22 cellular contexts compared by ENCODE assay signal in genomic region chr11:13503393-13503792, GRCh38. TPM values are rescaled to one million over a fixed set of nuclear protein-coding genes. Genes with fewer than 3 reads are reported as not detected.
A peak's percentile ranks its signal among the peaks of the same experiment; 100 is the strongest.
DNase-seq lines count a peak whose midpoint lies in the region; ATAC-seq and TF ChIP-seq lines count a peak whose summit lies in the region.
"Had no signal": no experiment of that assay in that cellular context is flagged by ENCODE, and none has a peak within 500 bp of the region (broad histone marks: within the 10 kb centered on the region; RNA-seq: fewer than 3 reads in every experiment).

No MANE protein-coding gene starts in this region.

- DNase-seq in Caco-2, result peak; percentile 57 to 62
- peak; percentile 26 for DNase-seq in hepatocyte (ENCODE audit: low spot score)
- DNase-seq in transverse colon, result peak; percentile 22
- DNase-seq in stimulated activated CD4-positive, alpha-beta T cell treated with anti-CD3 and anti-CD28 coated beads, Interleukin-15, amount 100 ng/mL, for 24 hours, result no peak
- DNase-seq in mucosa of gallbladder (ENCODE audit: low spot score), result no peak
- DNase-seq: 8988T; ACHN; AML-193; BE2C; CD4-positive, alpha-beta T cell; CD8-positive, alpha-beta memory T cell; DMS153; DND-41; GM23248; H7; HCEC 1CT had no signal

- H4K20me1 ChIP-seq in hepatocyte (ENCODE audit: insufficient read depth, poor library complexity, severe bottlenecking), result no peaks in the 10 kb centered on the region
- H4K20me1 ChIP-seq: BLaER1 treated with 17β-estradiol and CSF1 and Interleukin-3, amounts not matched to agents 10 nM and 100 nM had no signal

- H3K27me3 ChIP-seq in Caco-2 (replicated peaks; ENCODE audit: control insufficient read depth, insufficient read depth, low read length) (no peaks in the 10 kb centered on the region), hepatocyte (no peaks in the 10 kb centered on the region), parathyroid adenoma (ENCODE audit: control insufficient read depth, insufficient read depth, low read length) (no peaks in the 10 kb centered on the region), transverse colon (no peaks in the 10 kb centered on the region)
- H3K27me3 ChIP-seq: BE2C; BLaER1 treated with 17β-estradiol and CSF1 and Interleukin-3, amounts not matched to agents 10 nM and 100 nM had no signal

- H3K27ac ChIP-seq in hepatocyte (no peak overlapping the region), parathyroid adenoma (peak overlapping the region; percentile 97), transverse colon (peak overlapping the region in 3 of 4 donors; percentile 25 to 36 (median 26))
- H3K27ac ChIP-seq: A549; BLaER1 treated with 17β-estradiol and CSF1 and Interleukin-3, amounts not matched to agents 10 nM and 100 nM; GM23248 had no signal

- POLR2A ChIA-PET in Caco-2 (lab: Charles Lee), result interaction anchor here (0.5 kb wide), 1 partner anchor 41 kb away, joined by 3 read pairs; the partner anchor contains the start of gene BTBD10

- H3K36me3 ChIP-seq in Caco-2 (ENCODE audit: control insufficient read depth, insufficient read depth, low read length) (no peaks in the 10 kb centered on the region), hepatocyte (replicated peaks; ENCODE audit: insufficient read depth, low read depth) (no peaks in the 10 kb centered on the region), parathyroid adenoma (ENCODE audit: control insufficient read depth, insufficient read depth, low read length) (no peaks in the 10 kb centered on the region), transverse colon (no peaks in the 10 kb centered on the region)
- H3K36me3 ChIP-seq: BE2C; BLaER1 treated with 17β-estradiol and CSF1 and Interleukin-3, amounts not matched to agents 10 nM and 100 nM had no signal

- TF ChIP-seq EP300 in transverse colon (IDR thresholded peaks at IDR 0.05; ENCODE audit: low read depth), result no peak

- no peak overlapping the region for H2AFZ ChIP-seq in hepatocyte
- H2AFZ ChIP-seq in parathyroid adenoma, result no peak overlapping the region
- H2AFZ ChIP-seq: GM23248 had no signal

- BruUV-seq in Caco-2 (replicated peaks; lab: Mats Ljungman, UMichigan), result no TSS peak

- in situ Hi-C loops in transverse colon (cut with MboI; ENCODE audit: low pct_ligation_motif_present in 1 of 4, low pct_unique_long_range_greater_than_20kb in 1 of 4, low sequenced_read_pairs in 3 of 4), result no loop called here

- no peak overlapping the region for H3K4me3 Mint-ChIP-seq in Caco-2 (ENCODE audit: unreplicated experiment)
- H3K4me3 Mint-ChIP-seq: CD14-positive monocyte; CD4-positive, alpha-beta T cell; CD8-positive, alpha-beta memory T cell had no signal

- TF ChIP-seq POLR2A in transverse colon (IDR thresholded peaks at IDR 0.05), result no peak

- no peaks in the 10 kb centered on the region for H3K27me3 Mint-ChIP-seq in Caco-2 (ENCODE audit: insufficient read depth, unreplicated experiment)

- WGBS in hepatocyte (ENCODE audit: low lambda C conversion rate, missing lambda C conversion rate), result 63% methylated on average over 1 of the region's 1 CpG
- WGBS in transverse colon (ENCODE audit: low coverage in 1 of 2), 2 donors, result 68% methylated on average over 1 of the region's 1 CpG; no CpG with 5 or more reads in 1 of the 2 donors

- no peak overlapping the region for H3K27ac Mint-ChIP-seq in Caco-2 (ENCODE audit: unreplicated experiment)
- H3K27ac Mint-ChIP-seq: CD14-positive monocyte; CD4-positive, alpha-beta T cell; CD8-positive, alpha-beta memory T cell had no signal

- TF ChIP-seq CTCF in Caco-2 (IDR thresholded peaks at IDR 0.05; ENCODE audit: insufficient read depth in 1 of 2, low read depth in 1 of 2, low read length in 1 of 2, severe bottlenecking in 1 of 2, unreplicated experiment in 1 of 2) (no peak), hepatocyte (IDR thresholded peaks at IDR 0.05; ENCODE audit: poor library complexity) (no peak), parathyroid adenoma (IDR thresholded peaks at IDR 0.05) (no peak), transverse colon (IDR thresholded peaks at IDR 0.05) (no peak)

- no peaks in the 10 kb centered on the region for H3K9me2 ChIP-seq in hepatocyte (replicated peaks; ENCODE audit: insufficient read depth)

- H3K4me1 ChIP-seq in Caco-2 (no peaks in the 10 kb centered on the region), hepatocyte (ENCODE audit: insufficient read depth) (no peaks in the 10 kb centered on the region), parathyroid adenoma (peaks cover 30% of the 10 kb centered on the region), transverse colon (peaks cover 0 to 13% (median 5%) of the 10 kb centered on the region in 4 donors)
- H3K4me1 ChIP-seq: A549; BE2C; BLaER1 treated with 17β-estradiol and CSF1 and Interleukin-3, amounts not matched to agents 10 nM and 100 nM had no signal

- H3K79me2 ChIP-seq in hepatocyte (no peaks in the 10 kb centered on the region), parathyroid adenoma (peaks cover 2% of the 10 kb centered on the region)

- CTCF ChIA-PET in Caco-2 (lab: Charles Lee), result interaction anchor here (1.2 kb wide), 1 partner anchor 16 kb away, joined by 6 read pairs; no protein-coding TSS in a partner anchor

- H3K4me2 ChIP-seq in hepatocyte (no peak overlapping the region), parathyroid adenoma (ENCODE audit: low read length) (peak overlapping the region; percentile 25)
- H3K4me2 ChIP-seq: A549; BLaER1 treated with 17β-estradiol and CSF1 and Interleukin-3, amounts not matched to agents 10 nM and 100 nM had no signal

- no peak overlapping the region for H3K4me3 ChIP-seq in Caco-2 (ENCODE audit: low read depth, low read length)
- no peak overlapping the region for H3K4me3 ChIP-seq in hepatocyte
- H3K4me3 ChIP-seq in parathyroid adenoma (ENCODE audit: low read depth, low read length), result no peak overlapping the region
- no peak overlapping the region for H3K4me3 ChIP-seq in transverse colon
- H3K4me3 ChIP-seq: A549; BLaER1 treated with 17β-estradiol and CSF1 and Interleukin-3, amounts not matched to agents 10 nM and 100 nM; GM23248 had no signal

- no peak overlapping the region for H3K9ac ChIP-seq in parathyroid adenoma
- H3K9ac ChIP-seq: BLaER1 treated with 17β-estradiol and CSF1 and Interleukin-3, amounts not matched to agents 10 nM and 100 nM; GM23248 had no signal

- ATAC-seq in GM19455 (IDR thresholded peaks at IDR 0.05; ENCODE audit: unreplicated experiment), result no peak
- ATAC-seq: A549 had no signal

- no peaks in the 10 kb centered on the region for H3K9me3 ChIP-seq in Caco-2
- no peaks in the 10 kb centered on the region for H3K9me3 ChIP-seq in hepatocyte (ENCODE audit: low read depth)
- no peaks in the 10 kb centered on the region for H3K9me3 ChIP-seq in parathyroid adenoma (ENCODE audit: control insufficient read depth, low read length)
- H3K9me3 ChIP-seq in transverse colon, result no peaks in the 10 kb centered on the region
- H3K9me3 ChIP-seq: A549; BE2C; BLaER1 treated with 17β-estradiol and CSF1 and Interleukin-3, amounts not matched to agents 10 nM and 100 nM had no signal

- intact Hi-C loops in Caco-2 (cut with micrococcal nuclease; ENCODE audit: unreplicated experiment) (no loop called here), transverse colon (cut with DNase I; ENCODE audit: low total_unique reads) (no loop called here)

- H3K4me1 Mint-ChIP-seq in Caco-2 (ENCODE audit: low read depth, unreplicated experiment), result no peaks in the 10 kb centered on the region
- H3K4me1 Mint-ChIP-seq: CD14-positive monocyte; CD8-positive, alpha-beta memory T cell had no signal

- no peaks in the 10 kb centered on the region for H3K9me3 Mint-ChIP-seq in Caco-2 (ENCODE audit: unreplicated experiment)
- H3K9me3 Mint-ChIP-seq: CD4-positive, alpha-beta T cell had no signal

- no peaks in the 10 kb centered on the region for H3K36me3 Mint-ChIP-seq in Caco-2 (ENCODE audit: insufficient read depth, unreplicated experiment)
- H3K36me3 Mint-ChIP-seq: CD14-positive monocyte; CD8-positive, alpha-beta memory T cell had no signal

RNA-seq across cellular contexts. Expression of gene PTH, which starts 7.6 kb away (rescaled TPM):
- total RNA-seq in Caco-2 (2022) (not detected in 2 replicates), hepatocyte (1.4 TPM in 1 of 2 replicates, not detected in the other), transverse colon (not detected), mucosa of gallbladder (not detected)
- not detected in 2 replicates for polyA plus RNA-seq in hepatocyte
- total RNA-seq: CD4-positive, alpha-beta T cell; CD8-positive, alpha-beta memory T cell; GM23248; H1; H7 had no signal
- polyA plus RNA-seq: A549; CD14-positive monocyte; CD8-positive, alpha-beta memory T cell; GM23248; H1 had no signal

RNA-seq across cellular contexts. Expression of gene BTBD10, which starts 40.4 kb away (rescaled TPM):
- 41.6 and 45.0 TPM in 2 replicates for total RNA-seq in Caco-2 (2022)
- total RNA-seq in hepatocyte, result 32.1 and 44.1 TPM in 2 replicates
- 20.8 and 21.3 TPM in 2 replicates for polyA plus RNA-seq in hepatocyte
- 10 to 100 TPM in 3 of 4 donors, 1 to 10 TPM in 1; 9.0 to 39.9 (median 32.9) TPM for total RNA-seq in transverse colon
- 24.6 TPM for total RNA-seq in mucosa of gallbladder

Comparison
In these comparisons a context has a peak if more than half of its experiments do, and no peak if none do; other contexts are left out.
1. DNase-seq: peak in Caco-2 (2 of 2), hepatocyte (single experiment) and transverse colon (single experiment); none in stimulated activated CD4-positive, alpha-beta T cell treated with anti-CD3 and anti-CD28 coated beads, Interleukin-15, amount 100 ng/mL, for 24 hours (single experiment) and mucosa of gallbladder (single experiment).